Comparison of ENCODE assay signal across 8 cellular contexts in the genomic region with DNA sequence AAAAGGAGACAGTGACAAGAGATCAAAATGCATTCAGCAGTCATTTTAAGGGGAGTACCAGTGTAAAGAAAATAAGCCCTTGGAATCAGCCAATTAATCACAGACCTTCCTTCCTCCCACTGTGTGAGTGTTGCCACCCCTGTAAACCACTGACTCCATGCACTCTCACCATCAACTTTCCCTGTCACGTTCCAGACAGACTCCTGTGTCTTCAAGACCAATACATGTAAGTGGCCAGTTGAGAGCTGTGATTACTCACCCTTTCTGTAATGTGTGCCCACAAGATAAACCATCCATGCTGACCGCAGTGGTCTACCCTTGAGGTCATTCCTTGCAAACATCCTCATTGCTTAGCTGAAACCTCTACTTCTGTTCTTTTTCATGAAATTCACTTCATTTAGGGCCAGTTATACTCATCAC.
DNase-seq lines count a peak whose midpoint lies in the region; ATAC-seq and TF ChIP-seq lines count a peak whose summit lies in the region.

No MANE protein-coding gene starts in this region.

- H3K36me3 ChIP-seq in esophagus muscularis mucosa, result no peaks in the 10 kb centered on the region

- no peak for ATAC-seq in HG02970 (IDR thresholded peaks at IDR 0.05; ENCODE audit: low FRiP score, unreplicated experiment)

- TF ChIP-seq EP300 in esophagus muscularis mucosa (IDR thresholded peaks at IDR 0.05), result no peak

- no peak for TF ChIP-seq CTCF in esophagus muscularis mucosa (IDR thresholded peaks at IDR 0.05)

- no peaks in the 10 kb centered on the region for H3K9me3 ChIP-seq in esophagus muscularis mucosa

- TF ChIP-seq POLR2A in esophagus muscularis mucosa (IDR thresholded peaks at IDR 0.05; ENCODE audit: low read depth), result no peak

- H3K27ac ChIP-seq in esophagus muscularis mucosa (replicated peaks in 1 of 4), result peak overlapping the region in 3 of 4 donors; percentile 18 to 30 (median 24)

- no peaks in the 10 kb centered on the region for H3K27me3 ChIP-seq in esophagus muscularis mucosa

- H3K4me3 ChIP-seq in esophagus muscularis mucosa, result no peak overlapping the region

- intact Hi-C loops in esophagus muscularis mucosa (cut with DNase I), result no loop called here

- DNase-seq in GM04504 (ENCODE audit: low read depth), result peak; percentile 69
- DNase-seq in esophagus muscularis mucosa (ENCODE audit: extremely low spot score), result peak; percentile 82
- peak; percentile 98 for DNase-seq in renal cortical epithelial cell (ENCODE audit: low read depth)
- DNase-seq in T-helper 2 cell, result no peak
- DNase-seq in cortex of kidney (lab: John Stamatoyannopoulos, UW), result no peak
- DNase-seq in activated gamma-delta T cell (lab: John Stamatoyannopoulos, UW), result no peak

- 75% methylated on average over 2 of the region's 2 CpGs for WGBS in esophagus muscularis mucosa

- peaks cover 14 to 70% (median 61%) of the 10 kb centered on the region in 4 donors for H3K4me1 ChIP-seq in esophagus muscularis mucosa

TF ChIP-seq in PFSK-1, 5 proteins besides CTCF, POLR2A, EP300 and RAD21:
- TF ChIP-seq TAF1 (IDR thresholded peaks at IDR 0.05; ENCODE audit: borderline replicate concordance, insufficient read depth, low read length) (peak; percentile 38; the same call in 1 of the 2 replicates), SIN3A (IDR thresholded peaks at IDR 0.05; ENCODE audit: borderline replicate concordance, insufficient read depth, low read length) (0 out of 2 replicates have a peak, but pooled peaks have one; percentile 30), REST (IDR thresholded peaks at IDR 0.05; ENCODE audit: insufficient read depth in 1 of 2, low read depth in 2 of 2, low read length in 2 of 2) (0 out of 4 replicates have a peak, but pooled peaks of 1 of the 2 experiments have one; percentile 41), FOXP2 (optimal IDR thresholded peaks at IDR 0.05; ENCODE audit: borderline replicate concordance, extremely low read depth, extremely low read length, insufficient read depth) (peak; percentile 48), POLR2AphosphoS5 (IDR thresholded peaks at IDR 0.05; ENCODE audit: low read depth, low read length) (peak; percentile 17; the same call in 1 of the 2 replicates)

Comparison
In these comparisons a context has a peak if more than half of its experiments do, and no peak if none do; other contexts are left out.
1. DNase-seq: peak in GM04504 (single experiment), esophagus muscularis mucosa (single experiment) and renal cortical epithelial cell (single experiment); none in T-helper 2 cell (0 of 5), cortex of kidney (single experiment) and activated gamma-delta T cell (single experiment).